24 cellular contexts compared by ENCODE assay signal in genomic region chrX:23372220-23372902, GRCh38. TPM values are rescaled to one million over a fixed set of nuclear protein-coding genes. Genes with fewer than 3 reads are reported as not detected.
A peak's percentile ranks its signal among the peaks of the same experiment; 100 is the strongest.
DNase-seq lines count a peak whose midpoint lies in the region; ATAC-seq and TF ChIP-seq lines count a peak whose summit lies in the region.
"Had no signal": no experiment of that assay in that cellular context is flagged by ENCODE, and none has a peak within 500 bp of the region (broad histone marks: within the 10 kb centered on the region; RNA-seq: fewer than 3 reads in every experiment).

No MANE protein-coding gene starts in this region.

- H3K4me3 Mint-ChIP-seq in CD4-positive, alpha-beta memory T cell, result no peak overlapping the region
- H3K4me3 Mint-ChIP-seq: activated naive CD8-positive, alpha-beta T cell treated with anti-CD3 and anti-CD28 coated beads, Interleukin-2, amount 50 U/mL, for 24 hours; activated T-helper 17 cell treated with anti-CD3 and anti-CD28 coated beads, Interleukin-2, amount 50 U/mL, for 72 hours; T-helper 2 cell treated with Interferon-gamma antibody and Interleukin-4, amounts not matched to agents 5 μg/mL and 100 μg/mL, for 36 hours had no signal

- no peak for TF ChIP-seq POLR2A in body of pancreas (IDR thresholded peaks at IDR 0.05)

- 53 to 59% methylated on average over 5 of the region's 5 CpGs for WGBS in body of pancreas, 2 donors

- H3K27me3 Mint-ChIP-seq in CD4-positive, alpha-beta memory T cell, result peaks cover 0 to 3% of the 10 kb centered on the region in 2 donors
- H3K27me3 Mint-ChIP-seq: activated naive CD8-positive, alpha-beta T cell treated with anti-CD3 and anti-CD28 coated beads, Interleukin-2, amount 50 U/mL, for 24 hours; activated T-helper 17 cell treated with anti-CD3 and anti-CD28 coated beads, Interleukin-2, amount 50 U/mL, for 72 hours had no signal

- no peak overlapping the region for H3K4me3 ChIP-seq in body of pancreas
- no peak overlapping the region for H3K4me3 ChIP-seq in fibroblast of mammary gland (ENCODE audit: control insufficient read depth, low read depth, low read length)
- no peak overlapping the region for H3K4me3 ChIP-seq in lower lobe of right lung
- no peak overlapping the region for H3K4me3 ChIP-seq in tibial artery
- H3K4me3 ChIP-seq in CD4-positive, alpha-beta memory T cell (ENCODE audit: low read length in 2 of 2), result no peak overlapping the region
- H3K4me3 ChIP-seq: GM23248, ovary had no signal

- H3K36me3 Mint-ChIP-seq in CD4-positive, alpha-beta memory T cell, result no peaks in the 10 kb centered on the region

- H3K27ac Mint-ChIP-seq in CD4-positive, alpha-beta memory T cell, result no peak overlapping the region
- H3K27ac Mint-ChIP-seq: activated naive CD8-positive, alpha-beta T cell treated with anti-CD3 and anti-CD28 coated beads, Interleukin-2, amount 50 U/mL, for 24 hours; activated T-helper 17 cell treated with anti-CD3 and anti-CD28 coated beads, Interleukin-2, amount 50 U/mL, for 72 hours; T-helper 2 cell treated with Interferon-gamma antibody and Interleukin-4, amounts not matched to agents 5 μg/mL and 100 μg/mL, for 36 hours had no signal

- CTCF ChIA-PET in CD4-positive, alpha-beta memory T cell (lab: Charles Lee; ENCODE audit: partially characterized antibody), result no interaction called here

- ATAC-seq in body of pancreas, result peak; percentile 76
- peak; percentile 65 to 79 for ATAC-seq in lower lobe of right lung
- no peak for ATAC-seq in HG03354 (IDR thresholded peaks at IDR 0.05; ENCODE audit: poor library complexity, severe bottlenecking, unreplicated experiment)
- ATAC-seq: activated naive CD8-positive, alpha-beta T cell treated with anti-CD3 and anti-CD28 coated beads, Interleukin-2, amount 50 U/mL, for 24 hours; activated T-helper 17 cell treated with anti-CD3 and anti-CD28 coated beads, Interleukin-2, amount 50 U/mL, for 72 hours had no signal

- H3K4me1 ChIP-seq in body of pancreas (peaks cover 17% of the 10 kb centered on the region), lower lobe of right lung (no peaks in the 10 kb centered on the region), tibial artery (peaks cover 0 to 40% (median 6%) of the 10 kb centered on the region in 4 donors)
- no peaks in the 10 kb centered on the region for H3K4me1 ChIP-seq in CD4-positive, alpha-beta memory T cell (ENCODE audit: insufficient read depth, low read length)

- TF ChIP-seq CTCF in body of pancreas (IDR thresholded peaks at IDR 0.05), result no peak
- no peak for TF ChIP-seq CTCF in fibroblast of mammary gland (conservative IDR thresholded peaks at IDR 0.05; ENCODE audit: control insufficient read depth, insufficient read depth, low read depth, low read length)
- no peak for TF ChIP-seq CTCF in lower lobe of right lung (IDR thresholded peaks at IDR 0.05)
- TF ChIP-seq CTCF in tibial artery (IDR thresholded peaks at IDR 0.05), result no peak

- POLR2A ChIA-PET in CD4-positive, alpha-beta memory T cell (lab: Charles Lee; ENCODE audit: partially characterized antibody), result no interaction called here

- H3K9me3 ChIP-seq in body of pancreas (no peaks in the 10 kb centered on the region), lower lobe of right lung (no peaks in the 10 kb centered on the region), tibial artery (no peaks in the 10 kb centered on the region)
- no peaks in the 10 kb centered on the region for H3K9me3 ChIP-seq in CD4-positive, alpha-beta memory T cell (ENCODE audit: control insufficient read depth in 1 of 2, low read length in 2 of 2)
- H3K9me3 ChIP-seq: ovary, SK-N-SH had no signal

- H3K27ac ChIP-seq in body of pancreas, result peak overlapping the region in 2 of 4 donors; percentile 25 to 47
- no peak overlapping the region for H3K27ac ChIP-seq in lower lobe of right lung
- H3K27ac ChIP-seq in tibial artery, result peak overlapping the region; percentile 57 to 59
- H3K27ac ChIP-seq in CD4-positive, alpha-beta memory T cell (ENCODE audit: low read depth, low read length), result no peak overlapping the region
- H3K27ac ChIP-seq: GM23248, KMS-11, ovary, WERI-Rb-1 had no signal

- DNase-seq in body of pancreas (peak; percentile 14 to 44 (median 40)), fibroblast of mammary gland (ENCODE audit: low read depth) (peak; percentile 21), lower lobe of right lung (no peak), tibial artery (no peak), germinal center (ENCODE audit: low spot score) (no peak)
- DNase-seq in CD4-positive, alpha-beta memory T cell, result no peak
- DNase-seq: activated CD4-positive, alpha-beta T cell treated with anti-CD3 and anti-CD28 coated beads, Interleukin-2, amount 50 U/mL, for 1 hour; activated naive CD8-positive, alpha-beta T cell treated with anti-CD3 and anti-CD28 coated beads, Interleukin-2, amount 50 U/mL, for 24 hours; central memory CD4-positive, alpha-beta T cell; DND-41; erythroblast; GM23248; MV-4-11; NCI-H1694; NCI-H2171; NCI-H526; ovary; SK-N-SH; WERI-Rb-1 had no signal

- peaks cover 0 to 3% (median 0%) of the 10 kb centered on the region in 8 donors for H3K9me3 Mint-ChIP-seq in CD4-positive, alpha-beta memory T cell
- H3K9me3 Mint-ChIP-seq: activated naive CD8-positive, alpha-beta T cell treated with anti-CD3 and anti-CD28 coated beads, Interleukin-2, amount 50 U/mL, for 24 hours; activated T-helper 17 cell treated with anti-CD3 and anti-CD28 coated beads, Interleukin-2, amount 50 U/mL, for 72 hours; nephron; T-helper 2 cell treated with Interferon-gamma antibody and Interleukin-4, amounts not matched to agents 5 μg/mL and 100 μg/mL, for 36 hours had no signal

- H3K36me3 ChIP-seq in body of pancreas (replicated peaks in 1 of 2; ENCODE audit: insufficient read depth in 1 of 2, low read depth in 2 of 2) (no peaks in the 10 kb centered on the region), lower lobe of right lung (no peaks in the 10 kb centered on the region), tibial artery (no peaks in the 10 kb centered on the region)
- no peaks in the 10 kb centered on the region for H3K36me3 ChIP-seq in CD4-positive, alpha-beta memory T cell (ENCODE audit: insufficient read depth, low read length)
- H3K36me3 ChIP-seq: ovary, WERI-Rb-1 had no signal

- intact Hi-C loops in body of pancreas (cut with DNase I), result no loop called here
- intact Hi-C loops in lower lobe of right lung (cut with DNase I), result no loop called here
- intact Hi-C loops in tibial artery (cut with DNase I; ENCODE audit: low total_unique reads), result loop anchor here (10.0 kb wide), 1 partner anchor 1428 kb away; the partner anchor contains the start of gene SMS
- intact Hi-C loops in CD4-positive, alpha-beta memory T cell (cut with micrococcal nuclease), result no loop called here

- no peaks in the 10 kb centered on the region for H3K4me1 Mint-ChIP-seq in CD4-positive, alpha-beta memory T cell
- H3K4me1 Mint-ChIP-seq: activated naive CD8-positive, alpha-beta T cell treated with anti-CD3 and anti-CD28 coated beads, Interleukin-2, amount 50 U/mL, for 24 hours; activated T-helper 17 cell treated with anti-CD3 and anti-CD28 coated beads, Interleukin-2, amount 50 U/mL, for 72 hours had no signal

- H3K27me3 ChIP-seq in body of pancreas (no peaks in the 10 kb centered on the region), lower lobe of right lung (ENCODE audit: low read depth) (no peaks in the 10 kb centered on the region), tibial artery (no peaks in the 10 kb centered on the region)
- H3K27me3 ChIP-seq in CD4-positive, alpha-beta memory T cell (ENCODE audit: insufficient read depth, low read length), result no peaks in the 10 kb centered on the region
- H3K27me3 ChIP-seq: ovary had no signal

RNA-seq across cellular contexts. Expression of gene PTCHD1, which starts 37.7 kb away (rescaled TPM):
- total RNA-seq in body of pancreas, result under 1 TPM in 1 of 2 donors, not detected in 1; under 0.01 TPM
- 0.83 TPM for total RNA-seq in lower lobe of right lung
- not detected for total RNA-seq in CD4-positive, alpha-beta memory T cell
- not detected for polyA plus RNA-seq in CD4-positive, alpha-beta memory T cell
- total RNA-seq: GM23248 had no signal
- polyA plus RNA-seq: GM23248, SK-N-SH had no signal

Comparison
In these comparisons a context has a peak if more than half of its experiments do, and no peak if none do; other contexts are left out.
1. DNase-seq: peak in body of pancreas (4 of 4) and fibroblast of mammary gland (single experiment); none in lower lobe of right lung (single experiment), tibial artery (0 of 2), CD4-positive, alpha-beta memory T cell (0 of 5) and germinal center (single experiment).
2. H3K27ac ChIP-seq: peak in tibial artery (2 of 2); none in lower lobe of right lung (single experiment) and CD4-positive, alpha-beta memory T cell (single experiment).